ENCODE assay signal across 1 cellular context in the genomic region with DNA sequence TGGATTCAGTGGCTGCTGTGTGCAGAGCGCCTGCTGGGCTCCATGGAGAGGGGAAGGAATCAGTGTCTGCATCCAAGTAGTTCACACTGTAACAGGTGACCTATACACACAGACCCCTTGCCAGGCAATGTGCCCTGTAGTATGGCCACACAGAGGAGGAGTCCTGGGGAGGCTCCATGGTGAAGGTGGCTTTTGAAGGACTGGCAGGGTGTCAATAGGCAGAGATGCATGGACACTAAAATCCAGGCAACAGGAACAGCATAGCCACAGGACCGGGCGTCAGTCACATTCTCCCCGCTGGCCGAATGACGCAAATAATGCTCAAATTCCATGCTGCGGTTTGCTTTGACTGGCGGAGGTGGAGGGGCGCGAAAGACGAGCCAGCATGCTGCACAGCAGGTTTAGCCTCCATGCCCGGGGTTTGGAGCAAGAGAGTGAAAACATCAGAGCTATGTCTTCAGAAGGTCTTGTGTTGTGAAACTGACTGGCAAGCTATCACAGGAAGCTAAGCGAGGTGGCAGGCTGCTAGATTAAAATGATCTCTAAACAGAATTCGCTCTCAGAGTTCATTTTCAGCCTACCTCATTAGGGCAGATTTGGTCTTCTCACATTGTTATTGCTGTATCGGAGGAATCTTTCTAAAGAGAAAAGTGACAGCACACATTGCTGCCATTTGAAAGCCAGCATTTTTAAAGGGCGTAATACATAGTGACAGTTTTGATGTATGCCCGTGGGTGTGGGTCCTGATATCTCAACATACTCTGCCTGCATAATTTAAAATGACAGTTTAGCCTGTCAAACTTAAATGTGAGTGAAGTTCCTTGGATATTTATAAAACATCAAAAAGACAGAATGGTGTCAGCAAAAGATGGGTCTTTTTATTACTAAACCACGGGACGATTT.
TF ChIP-seq lines count a peak whose summit lies in the region.

No MANE protein-coding gene starts in this region.

TF ChIP-seq in HepG2, 621 proteins besides CTCF, POLR2A, EP300 and RAD21 (continued from another document and continues in another):
- TF ChIP-seq FOXP1 (IDR thresholded peaks at IDR 0.05) (no peak), FOXP1 (CRISPR knock-in tag; IDR thresholded peaks at IDR 0.05) (0 out of 2 replicates have a peak, but pooled peaks have one; percentile 13), RFX3 (CRISPR knock-in tag; IDR thresholded peaks at IDR 0.05) (no peak), GFI1 (CRISPR knock-in tag; IDR thresholded peaks at IDR 0.05; ENCODE audit: borderline replicate concordance) (0 out of 2 replicates have a peak, but pooled peaks have one; percentile 19), CBFB (CRISPR knock-in tag; IDR thresholded peaks at IDR 0.05) (peak; percentile 79; the same call in 1 of the 2 replicates), RBM22 (optimal IDR thresholded peaks at IDR 0.05; ENCODE audit: low read length) (no peak), FOXK1 (CRISPR knock-in tag; IDR thresholded peaks at IDR 0.05; ENCODE audit: borderline replicate concordance, low read depth) (peak; percentile 27; the same call in 1 of the 2 replicates), HDAC2 (CRISPR knock-in tag; IDR thresholded peaks at IDR 0.05) (peak; percentile 73; the same call in 1 of the 2 replicates), NPAS2 (CRISPR knock-in tag; IDR thresholded peaks at IDR 0.05; ENCODE audit: borderline replicate concordance) (no peak), CREB1 (IDR thresholded peaks at IDR 0.05) (peak; percentile 55; the same call in 1 of the 2 replicates), CREB1 (CRISPR knock-in tag; IDR thresholded peaks at IDR 0.05) (0 out of 2 replicates have a peak, but pooled peaks have one; percentile 29), ZC3H13 (CRISPR knock-in tag; IDR thresholded peaks at IDR 0.05) (no peak), AHR (CRISPR knock-in tag; IDR thresholded peaks at IDR 0.05) (no peak; the same call in 1 of the 2 replicates), ZNF530 (CRISPR knock-in tag; IDR thresholded peaks at IDR 0.05; ENCODE audit: low read depth) (no peak), FOXM1 (CRISPR knock-in tag; IDR thresholded peaks at IDR 0.05) (no peak), KMT2B (CRISPR knock-in tag; IDR thresholded peaks at IDR 0.05) (peak; percentile 53; the same call in 1 of the 2 replicates), HOXA3 (CRISPR knock-in tag; IDR thresholded peaks at IDR 0.05) (peak; percentile 83), GPN1 (CRISPR knock-in tag; IDR thresholded peaks at IDR 0.05; ENCODE audit: borderline replicate concordance) (no peak), ZNF451 (CRISPR knock-in tag; IDR thresholded peaks at IDR 0.05) (no peak), XRCC5 (optimal IDR thresholded peaks at IDR 0.05; ENCODE audit: low read length) (peak; percentile 76), NCOR1 (IDR thresholded peaks at IDR 0.05; ENCODE audit: borderline replicate concordance, low read length) (no peak; the same call in 1 of the 2 replicates), MAZ (IDR thresholded peaks at IDR 0.05; ENCODE audit: borderline replicate concordance, low read depth, low read length) (no peak), MAZ (CRISPR knock-in tag; IDR thresholded peaks at IDR 0.05; ENCODE audit: low read depth) (no peak), ZNF264 (CRISPR knock-in tag; IDR thresholded peaks at IDR 0.05) (no peak), KLF9 (CRISPR knock-in tag; IDR thresholded peaks at IDR 0.05; ENCODE audit: low read depth) (no peak), SAP130 (CRISPR knock-in tag; IDR thresholded peaks at IDR 0.05; ENCODE audit: low read depth) (peak; percentile 92), MAF1 (CRISPR knock-in tag; IDR thresholded peaks at IDR 0.05; ENCODE audit: borderline replicate concordance) (no peak), ZFP36L1 (CRISPR knock-in tag; IDR thresholded peaks at IDR 0.05) (no peak), ZIK1 (CRISPR knock-in tag; IDR thresholded peaks at IDR 0.05; ENCODE audit: borderline replicate concordance, low read depth) (0 out of 2 replicates have a peak, but pooled peaks have one; percentile 35), ZFP82 (CRISPR knock-in tag; IDR thresholded peaks at IDR 0.05; ENCODE audit: borderline replicate concordance) (no peak), ZNF766 (CRISPR knock-in tag; IDR thresholded peaks at IDR 0.05; ENCODE audit: borderline replicate concordance) (no peak), ZNF878 (CRISPR knock-in tag; IDR thresholded peaks at IDR 0.05) (peak; percentile 85), ZNF75D (CRISPR knock-in tag; IDR thresholded peaks at IDR 0.05; ENCODE audit: borderline replicate concordance) (no peak)
- TF ChIP-seq, protein P1, sequence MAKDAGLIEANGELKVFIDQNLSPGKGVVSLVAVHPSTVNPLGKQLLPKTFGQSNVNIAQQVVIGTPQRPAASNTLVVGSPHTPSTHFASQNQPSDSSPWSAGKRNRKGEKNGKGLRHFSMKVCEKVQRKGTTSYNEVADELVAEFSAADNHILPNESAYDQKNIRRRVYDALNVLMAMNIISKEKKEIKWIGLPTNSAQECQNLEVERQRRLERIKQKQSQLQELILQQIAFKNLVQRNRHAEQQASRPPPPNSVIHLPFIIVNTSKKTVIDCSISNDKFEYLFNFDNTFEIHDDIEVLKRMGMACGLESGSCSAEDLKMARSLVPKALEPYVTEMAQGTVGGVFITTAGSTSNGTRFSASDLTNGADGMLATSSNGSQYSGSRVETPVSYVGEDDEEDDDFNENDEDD (CRISPR knock-in tag; IDR thresholded peaks at IDR 0.05; ENCODE audit: borderline replicate concordance) = peak; percentile 95
- TF ChIP-seq, protein P2, sequence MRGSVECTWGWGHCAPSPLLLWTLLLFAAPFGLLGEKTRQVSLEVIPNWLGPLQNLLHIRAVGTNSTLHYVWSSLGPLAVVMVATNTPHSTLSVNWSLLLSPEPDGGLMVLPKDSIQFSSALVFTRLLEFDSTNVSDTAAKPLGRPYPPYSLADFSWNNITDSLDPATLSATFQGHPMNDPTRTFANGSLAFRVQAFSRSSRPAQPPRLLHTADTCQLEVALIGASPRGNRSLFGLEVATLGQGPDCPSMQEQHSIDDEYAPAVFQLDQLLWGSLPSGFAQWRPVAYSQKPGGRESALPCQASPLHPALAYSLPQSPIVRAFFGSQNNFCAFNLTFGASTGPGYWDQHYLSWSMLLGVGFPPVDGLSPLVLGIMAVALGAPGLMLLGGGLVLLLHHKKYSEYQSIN (CRISPR knock-in tag; IDR thresholded peaks at IDR 0.05; ENCODE audit: borderline replicate concordance) = no peak
- TF ChIP-seq, protein P3, sequence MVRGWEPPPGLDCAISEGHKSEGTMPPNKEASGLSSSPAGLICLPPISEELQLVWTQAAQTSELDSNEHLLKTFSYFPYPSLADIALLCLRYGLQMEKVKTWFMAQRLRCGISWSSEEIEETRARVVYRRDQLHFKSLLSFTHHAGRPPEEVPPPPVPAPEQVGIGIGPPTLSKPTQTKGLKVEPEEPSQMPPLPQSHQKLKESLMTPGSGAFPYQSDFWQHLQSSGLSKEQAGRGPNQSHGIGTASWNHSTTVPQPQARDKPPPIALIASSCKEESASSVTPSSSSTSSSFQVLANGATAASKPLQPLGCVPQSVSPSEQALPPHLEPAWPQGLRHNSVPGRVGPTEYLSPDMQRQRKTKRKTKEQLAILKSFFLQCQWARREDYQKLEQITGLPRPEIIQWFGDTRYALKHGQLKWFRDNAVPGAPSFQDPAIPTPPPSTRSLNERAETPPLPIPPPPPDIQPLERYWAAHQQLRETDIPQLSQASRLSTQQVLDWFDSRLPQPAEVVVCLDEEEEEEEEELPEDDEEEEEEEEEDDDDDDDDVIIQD (CRISPR knock-in tag; IDR thresholded peaks at IDR 0.05; ENCODE audit: low read depth) = no peak
- TF ChIP-seq, protein P4, sequence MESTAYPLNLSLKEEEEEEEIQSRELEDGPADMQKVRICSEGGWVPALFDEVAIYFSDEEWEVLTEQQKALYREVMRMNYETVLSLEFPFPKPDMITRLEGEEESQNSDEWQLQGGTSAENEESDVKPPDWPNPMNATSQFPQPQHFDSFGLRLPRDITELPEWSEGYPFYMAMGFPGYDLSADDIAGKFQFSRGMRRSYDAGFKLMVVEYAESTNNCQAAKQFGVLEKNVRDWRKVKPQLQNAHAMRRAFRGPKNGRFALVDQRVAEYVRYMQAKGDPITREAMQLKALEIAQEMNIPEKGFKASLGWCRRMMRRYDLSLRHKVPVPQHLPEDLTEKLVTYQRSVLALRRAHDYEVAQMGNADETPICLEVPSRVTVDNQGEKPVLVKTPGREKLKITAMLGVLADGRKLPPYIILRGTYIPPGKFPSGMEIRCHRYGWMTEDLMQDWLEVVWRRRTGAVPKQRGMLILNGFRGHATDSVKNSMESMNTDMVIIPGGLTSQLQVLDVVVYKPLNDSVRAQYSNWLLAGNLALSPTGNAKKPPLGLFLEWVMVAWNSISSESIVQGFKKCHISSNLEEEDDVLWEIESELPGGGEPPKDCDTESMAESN (CRISPR knock-in tag; conservative IDR thresholded peaks at IDR 0.05) = 0 out of 2 replicates have a peak, but pooled peaks have one; percentile 51
- TF ChIP-seq, protein P5, sequence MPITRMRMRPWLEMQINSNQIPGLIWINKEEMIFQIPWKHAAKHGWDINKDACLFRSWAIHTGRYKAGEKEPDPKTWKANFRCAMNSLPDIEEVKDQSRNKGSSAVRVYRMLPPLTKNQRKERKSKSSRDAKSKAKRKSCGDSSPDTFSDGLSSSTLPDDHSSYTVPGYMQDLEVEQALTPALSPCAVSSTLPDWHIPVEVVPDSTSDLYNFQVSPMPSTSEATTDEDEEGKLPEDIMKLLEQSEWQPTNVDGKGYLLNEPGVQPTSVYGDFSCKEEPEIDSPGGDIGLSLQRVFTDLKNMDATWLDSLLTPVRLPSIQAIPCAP (CRISPR knock-in tag; IDR thresholded peaks at IDR 0.05; ENCODE audit: low read depth) = no peak
- TF ChIP-seq, protein P6, sequence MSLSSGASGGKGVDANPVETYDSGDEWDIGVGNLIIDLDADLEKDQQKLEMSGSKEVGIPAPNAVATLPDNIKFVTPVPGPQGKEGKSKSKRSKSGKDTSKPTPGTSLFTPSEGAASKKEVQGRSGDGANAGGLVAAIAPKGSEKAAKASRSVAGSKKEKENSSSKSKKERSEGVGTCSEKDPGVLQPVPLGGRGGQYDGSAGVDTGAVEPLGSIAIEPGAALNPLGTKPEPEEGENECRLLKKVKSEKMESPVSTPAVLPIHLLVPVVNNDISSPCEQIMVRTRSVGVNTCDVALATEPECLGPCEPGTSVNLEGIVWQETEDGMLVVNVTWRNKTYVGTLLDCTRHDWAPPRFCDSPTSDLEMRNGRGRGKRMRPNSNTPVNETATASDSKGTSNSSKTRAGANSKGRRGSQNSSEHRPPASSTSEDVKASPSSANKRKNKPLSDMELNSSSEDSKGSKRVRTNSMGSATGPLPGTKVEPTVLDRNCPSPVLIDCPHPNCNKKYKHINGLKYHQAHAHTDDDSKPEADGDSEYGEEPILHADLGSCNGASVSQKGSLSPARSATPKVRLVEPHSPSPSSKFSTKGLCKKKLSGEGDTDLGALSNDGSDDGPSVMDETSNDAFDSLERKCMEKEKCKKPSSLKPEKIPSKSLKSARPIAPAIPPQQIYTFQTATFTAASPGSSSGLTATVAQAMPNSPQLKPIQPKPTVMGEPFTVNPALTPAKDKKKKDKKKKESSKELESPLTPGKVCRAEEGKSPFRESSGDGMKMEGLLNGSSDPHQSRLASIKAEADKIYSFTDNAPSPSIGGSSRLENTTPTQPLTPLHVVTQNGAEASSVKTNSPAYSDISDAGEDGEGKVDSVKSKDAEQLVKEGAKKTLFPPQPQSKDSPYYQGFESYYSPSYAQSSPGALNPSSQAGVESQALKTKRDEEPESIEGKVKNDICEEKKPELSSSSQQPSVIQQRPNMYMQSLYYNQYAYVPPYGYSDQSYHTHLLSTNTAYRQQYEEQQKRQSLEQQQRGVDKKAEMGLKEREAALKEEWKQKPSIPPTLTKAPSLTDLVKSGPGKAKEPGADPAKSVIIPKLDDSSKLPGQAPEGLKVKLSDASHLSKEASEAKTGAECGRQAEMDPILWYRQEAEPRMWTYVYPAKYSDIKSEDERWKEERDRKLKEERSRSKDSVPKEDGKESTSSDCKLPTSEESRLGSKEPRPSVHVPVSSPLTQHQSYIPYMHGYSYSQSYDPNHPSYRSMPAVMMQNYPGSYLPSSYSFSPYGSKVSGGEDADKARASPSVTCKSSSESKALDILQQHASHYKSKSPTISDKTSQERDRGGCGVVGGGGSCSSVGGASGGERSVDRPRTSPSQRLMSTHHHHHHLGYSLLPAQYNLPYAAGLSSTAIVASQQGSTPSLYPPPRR (CRISPR knock-in tag; IDR thresholded peaks at IDR 0.05; ENCODE audit: borderline replicate concordance) = no peak
- TF ChIP-seq, protein P7, sequence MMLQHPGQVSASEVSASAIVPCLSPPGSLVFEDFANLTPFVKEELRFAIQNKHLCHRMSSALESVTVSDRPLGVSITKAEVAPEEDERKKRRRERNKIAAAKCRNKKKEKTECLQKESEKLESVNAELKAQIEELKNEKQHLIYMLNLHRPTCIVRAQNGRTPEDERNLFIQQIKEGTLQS (CRISPR knock-in tag; IDR thresholded peaks at IDR 0.05) = peak; percentile 39; the same call in 1 of the 2 replicates
- TF ChIP-seq, protein P8, sequence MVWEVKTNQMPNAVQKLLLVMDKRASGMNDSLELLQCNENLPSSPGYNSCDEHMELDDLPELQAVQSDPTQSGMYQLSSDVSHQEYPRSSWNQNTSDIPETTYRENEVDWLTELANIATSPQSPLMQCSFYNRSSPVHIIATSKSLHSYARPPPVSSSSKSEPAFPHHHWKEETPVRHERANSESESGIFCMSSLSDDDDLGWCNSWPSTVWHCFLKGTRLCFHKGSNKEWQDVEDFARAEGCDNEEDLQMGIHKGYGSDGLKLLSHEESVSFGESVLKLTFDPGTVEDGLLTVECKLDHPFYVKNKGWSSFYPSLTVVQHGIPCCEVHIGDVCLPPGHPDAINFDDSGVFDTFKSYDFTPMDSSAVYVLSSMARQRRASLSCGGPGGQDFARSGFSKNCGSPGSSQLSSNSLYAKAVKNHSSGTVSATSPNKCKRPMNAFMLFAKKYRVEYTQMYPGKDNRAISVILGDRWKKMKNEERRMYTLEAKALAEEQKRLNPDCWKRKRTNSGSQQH (CRISPR knock-in tag; IDR thresholded peaks at IDR 0.05; ENCODE audit: low read depth) = peak; percentile 58; the same call in 1 of the 2 replicates
